Comparison of ENCODE assay signal across 2 cellular contexts in the genomic region with DNA sequence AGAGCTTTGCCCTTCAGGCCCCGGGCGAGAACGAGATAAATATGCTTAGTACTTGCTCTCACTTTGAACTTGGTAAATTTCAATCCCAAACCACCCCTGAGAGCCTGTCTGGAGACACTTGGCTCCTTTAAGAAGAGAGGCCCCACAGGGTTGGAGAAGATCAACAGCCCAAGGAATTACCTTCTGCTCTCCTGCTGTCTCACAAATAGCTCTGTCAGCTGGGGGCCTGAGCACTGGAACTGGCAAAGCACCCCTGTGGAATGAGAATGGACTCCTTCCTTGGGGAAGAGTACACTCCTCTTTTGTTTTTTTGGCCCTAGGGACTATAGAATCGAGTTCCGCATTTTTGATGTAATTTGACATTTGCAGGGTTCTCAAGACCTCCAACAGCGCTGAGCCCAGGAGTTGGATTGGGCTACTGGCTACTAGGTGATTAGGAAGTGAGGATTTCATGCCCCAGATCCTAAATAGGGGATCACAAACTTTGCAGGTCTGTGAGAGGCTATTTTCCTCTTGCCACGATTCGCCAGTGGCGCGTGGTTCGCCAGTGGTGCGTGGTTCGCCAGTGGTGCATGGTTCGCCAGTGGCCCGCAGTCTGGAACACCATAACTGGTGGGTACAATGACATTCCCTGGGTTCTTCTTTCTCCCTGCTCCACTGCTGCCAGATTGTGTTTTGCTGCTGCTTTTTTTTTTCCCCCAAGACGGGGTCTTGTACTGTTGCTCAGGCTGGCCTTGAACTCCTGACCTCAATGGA.
TF ChIP-seq lines count a peak whose summit lies in the region.

No MANE protein-coding gene starts in this region.

TF ChIP-seq in HCT116, 20 proteins besides CTCF, POLR2A, EP300 and RAD21:
- TF ChIP-seq SIN3A (IDR thresholded peaks at IDR 0.05; ENCODE audit: low read depth): no peak
- TF ChIP-seq CBX3 (IDR thresholded peaks at IDR 0.05; ENCODE audit: low read depth): 0 out of 2 replicates have a peak, but pooled peaks have one; percentile 22

TF ChIP-seq in K562, 482 proteins besides CTCF, POLR2A, EP300 and RAD21:
- TF ChIP-seq XRCC3 (IDR thresholded peaks at IDR 0.05): peak; percentile 71; the same call in 1 of the 2 replicates
- peak; percentile 49 to 68; a peak in 3 of 4 replicates for TF ChIP-seq TRIM24 (IDR thresholded peaks at IDR 0.05)
- TF ChIP-seq KDM2B (CRISPR knock-in tag; IDR thresholded peaks at IDR 0.05): no peak
- peak; percentile 91 for TF ChIP-seq TRIM28 (IDR thresholded peaks at IDR 0.05)
- TF ChIP-seq ZNF445 (CRISPR knock-in tag; IDR thresholded peaks at IDR 0.05; ENCODE audit: low read depth): peak; percentile 100
- TF ChIP-seq ZNF175 (CRISPR knock-in tag; IDR thresholded peaks at IDR 0.05; ENCODE audit: low read depth): no peak
- TF ChIP-seq, protein P1, sequence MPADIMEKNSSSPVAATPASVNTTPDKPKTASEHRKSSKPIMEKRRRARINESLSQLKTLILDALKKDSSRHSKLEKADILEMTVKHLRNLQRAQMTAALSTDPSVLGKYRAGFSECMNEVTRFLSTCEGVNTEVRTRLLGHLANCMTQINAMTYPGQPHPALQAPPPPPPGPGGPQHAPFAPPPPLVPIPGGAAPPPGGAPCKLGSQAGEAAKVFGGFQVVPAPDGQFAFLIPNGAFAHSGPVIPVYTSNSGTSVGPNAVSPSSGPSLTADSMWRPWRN (IDR thresholded peaks at IDR 0.05; ENCODE audit: low read depth): no peak
- TF ChIP-seq ZBTB33 (CRISPR knock-in tag; IDR thresholded peaks at IDR 0.05): peak; percentile 94
- TF ChIP-seq NCOA2 (IDR thresholded peaks at IDR 0.05; ENCODE audit: partially characterized antibody in 2 of 2): no peak
- TF ChIP-seq, protein P2, sequence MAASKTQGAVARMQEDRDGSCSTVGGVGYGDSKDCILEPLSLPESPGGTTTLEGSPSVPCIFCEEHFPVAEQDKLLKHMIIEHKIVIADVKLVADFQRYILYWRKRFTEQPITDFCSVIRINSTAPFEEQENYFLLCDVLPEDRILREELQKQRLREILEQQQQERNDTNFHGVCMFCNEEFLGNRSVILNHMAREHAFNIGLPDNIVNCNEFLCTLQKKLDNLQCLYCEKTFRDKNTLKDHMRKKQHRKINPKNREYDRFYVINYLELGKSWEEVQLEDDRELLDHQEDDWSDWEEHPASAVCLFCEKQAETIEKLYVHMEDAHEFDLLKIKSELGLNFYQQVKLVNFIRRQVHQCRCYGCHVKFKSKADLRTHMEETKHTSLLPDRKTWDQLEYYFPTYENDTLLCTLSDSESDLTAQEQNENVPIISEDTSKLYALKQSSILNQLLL (CRISPR knock-in tag; IDR thresholded peaks at IDR 0.05; ENCODE audit: borderline replicate concordance): no peak
- peak; percentile 78 for TF ChIP-seq CBX5 (IDR thresholded peaks at IDR 0.05; ENCODE audit: borderline replicate concordance, low read depth)
- peak; percentile 97 for TF ChIP-seq ZNF280A (IDR thresholded peaks at IDR 0.05; ENCODE audit: low read depth, partially characterized antibody)
- peak; percentile 81; the same call in 1 of the 2 replicates for TF ChIP-seq CBX1 (IDR thresholded peaks at IDR 0.05; ENCODE audit: low read depth)
- no peak for TF ChIP-seq ZNF77 (CRISPR knock-in tag; IDR thresholded peaks at IDR 0.05)
- TF ChIP-seq ZFP36 (IDR thresholded peaks at IDR 0.05; ENCODE audit: low read depth, low read length, partially characterized antibody): peak; percentile 48
- TF ChIP-seq ZEB2 (IDR thresholded peaks at IDR 0.05): peak; percentile 85
- TF ChIP-seq CBX3 (IDR thresholded peaks at IDR 0.05; ENCODE audit: borderline replicate concordance in 1 of 2, low read length in 2 of 2): 0 out of 3 replicates have a peak, but pooled peaks of 1 of the 2 experiments have one; percentile 69
